In genomic region chr17:27593232-27593856, GRCh38 we compare ENCODE assay signal across 17 cellular contexts. TPM values are rescaled to one million over a fixed set of nuclear protein-coding genes. Genes with fewer than 3 reads are reported as not detected.
"Had no signal": no experiment of that assay in that cellular context is flagged by ENCODE, and none has a peak within 500 bp of the region (broad histone marks: within the 10 kb centered on the region; RNA-seq: fewer than 3 reads in every experiment).

No MANE protein-coding gene starts in this region.

- H3K27me3 ChIP-seq: left lung, thyroid gland had no signal

- H3K4me1 Mint-ChIP-seq: activated B cell treated with CpG ODN at 0.5 μM for 24 hours had no signal

- H3K4me3 ChIP-seq: left lung, thyroid gland had no signal

- H3K4me1 ChIP-seq: left lung, thyroid gland had no signal

- DNase-seq: activated B cell treated with CpG ODN at 0.5 μM for 24 hours; activated CD4-positive, alpha-beta memory T cell treated with anti-CD3 and anti-CD28 coated beads for 36 hours; activated CD4-positive, alpha-beta T cell treated with anti-CD3 and anti-CD28 coated beads for 4 hours; activated naive CD4-positive, alpha-beta T cell treated with anti-CD3 and anti-CD28 coated beads, Interleukin-2, amount 10 ng/mL, durations not matched to agents 7 days and 5 days; activated naive CD8-positive, alpha-beta T cell treated with anti-CD3 and anti-CD28 coated beads, Interleukin-2, amount 50 U/mL, for 24 hours; activated T-cell treated with anti-CD3 and anti-CD28 coated beads, Interleukin-2, amount 50 U/mL, for 4 hours; anterior cingulate cortex; cortex of kidney; head of caudate nucleus; left lung; stimulated activated naive CD4-positive, alpha-beta T cell; SW 1271; thyroid gland had no signal

- H3K27me3 Mint-ChIP-seq: activated B cell treated with CpG ODN at 0.5 μM for 24 hours; activated CD4-positive, alpha-beta memory T cell treated with anti-CD3 and anti-CD28 coated beads for 36 hours; activated naive CD4-positive, alpha-beta T cell treated with anti-CD3 and anti-CD28 coated beads, Interleukin-2, amount 10 ng/mL, durations not matched to agents 7 days and 5 days; activated naive CD8-positive, alpha-beta T cell treated with anti-CD3 and anti-CD28 coated beads, Interleukin-2, amount 50 U/mL, for 24 hours had no signal

- H3K27ac ChIP-seq: left lung, thyroid gland had no signal

- ATAC-seq: activated naive CD8-positive, alpha-beta T cell treated with anti-CD3 and anti-CD28 coated beads, Interleukin-2, amount 50 U/mL, for 24 hours; activated T-cell treated with anti-CD3 and anti-CD28 coated beads, Interleukin-2, amount 50 U/mL, for 4 hours; left lung; sciatic nerve had no signal

- H3K9me3 ChIP-seq: left lung, thyroid gland had no signal

- H3K9me3 Mint-ChIP-seq: activated B cell treated with CpG ODN at 0.5 μM for 24 hours; activated CD4-positive, alpha-beta memory T cell treated with anti-CD3 and anti-CD28 coated beads for 36 hours; activated naive CD4-positive, alpha-beta T cell treated with anti-CD3 and anti-CD28 coated beads, Interleukin-2, amount 10 ng/mL, durations not matched to agents 7 days and 5 days; activated naive CD8-positive, alpha-beta T cell treated with anti-CD3 and anti-CD28 coated beads, Interleukin-2, amount 50 U/mL, for 24 hours; activated T-cell treated with anti-CD3 and anti-CD28 coated beads, Interleukin-2, amount 50 U/mL, for 4 hours had no signal

- H3K4me3 Mint-ChIP-seq: activated B cell treated with CpG ODN at 0.5 μM for 24 hours; activated CD4-positive, alpha-beta memory T cell treated with anti-CD3 and anti-CD28 coated beads for 36 hours; activated naive CD4-positive, alpha-beta T cell treated with anti-CD3 and anti-CD28 coated beads, Interleukin-2, amount 10 ng/mL, durations not matched to agents 7 days and 5 days; activated naive CD8-positive, alpha-beta T cell treated with anti-CD3 and anti-CD28 coated beads, Interleukin-2, amount 50 U/mL, for 24 hours; activated T-cell treated with anti-CD3 and anti-CD28 coated beads, Interleukin-2, amount 50 U/mL, for 4 hours had no signal

- H3K27ac Mint-ChIP-seq: activated B cell treated with CpG ODN at 0.5 μM for 24 hours; activated CD4-positive, alpha-beta memory T cell treated with anti-CD3 and anti-CD28 coated beads for 36 hours; activated naive CD4-positive, alpha-beta T cell treated with anti-CD3 and anti-CD28 coated beads, Interleukin-2, amount 10 ng/mL, durations not matched to agents 7 days and 5 days; activated naive CD8-positive, alpha-beta T cell treated with anti-CD3 and anti-CD28 coated beads, Interleukin-2, amount 50 U/mL, for 24 hours had no signal

- FAIRE-seq: frontal cortex, urothelium cell line had no signal

RNA-seq across cellular contexts. Expression of gene LGALS9, which starts 37.6 kb away (rescaled TPM):
- polyA plus RNA-seq: neural cell had no signal
